Comparison of ENCODE assay signal across 11 cellular contexts in the genomic region with DNA sequence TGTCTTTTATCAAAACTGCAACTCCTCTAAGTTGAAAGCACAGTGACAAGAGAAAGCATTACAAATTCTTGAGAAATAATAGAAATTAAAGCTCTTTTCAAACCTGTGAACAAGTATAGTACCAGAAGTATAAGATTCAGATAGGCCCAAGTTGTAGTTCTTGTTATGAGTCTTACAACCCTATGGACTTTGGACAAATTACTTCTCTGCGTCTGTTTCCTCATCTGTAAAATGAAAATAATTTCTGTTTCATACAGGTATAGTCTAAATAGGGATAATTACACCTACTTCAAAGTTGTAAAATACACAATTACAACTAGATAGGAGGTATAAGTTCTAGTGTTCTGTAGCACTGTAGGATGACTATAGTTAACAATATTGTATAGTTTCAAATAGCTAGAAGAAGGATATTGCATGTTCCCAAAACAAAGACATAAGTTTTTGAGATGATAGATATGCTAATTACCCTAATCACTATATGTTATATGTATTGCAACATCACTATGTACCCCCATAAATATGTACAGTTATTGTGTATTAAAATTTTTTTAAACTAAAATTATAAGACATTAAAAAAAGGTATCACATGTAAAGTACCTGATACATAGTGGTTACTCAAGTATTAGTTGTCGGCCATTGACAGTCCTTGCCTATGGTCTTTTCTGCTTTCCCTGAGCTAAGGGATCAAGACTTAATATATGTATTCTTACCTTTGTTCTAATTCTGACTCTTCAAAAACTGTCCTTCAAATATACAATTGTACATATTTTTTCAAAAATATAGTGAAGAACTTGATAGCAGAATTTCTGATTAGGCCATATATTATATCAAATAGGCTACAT. TPM values are rescaled to one million over a fixed set of nuclear protein-coding genes. Genes with fewer than 3 reads are reported as not detected.
DNase-seq lines count a peak whose midpoint lies in the region; ATAC-seq and TF ChIP-seq lines count a peak whose summit lies in the region.
"Had no signal": no experiment of that assay in that cellular context is flagged by ENCODE, and none has a peak within 500 bp of the region (broad histone marks: within the 10 kb centered on the region; RNA-seq: fewer than 3 reads in every experiment).

No MANE protein-coding gene starts in this region.

- peaks cover 17% of the 10 kb centered on the region; the same call in 1 of the 2 replicates for H3K79me2 ChIP-seq in H9 (ENCODE audit: insufficient read depth, low read length)

- peaks cover 41 to 44% of the 10 kb centered on the region in 2 experiments for H3K4me1 Mint-ChIP-seq in H9
- H3K4me1 Mint-ChIP-seq in activated naive CD8-positive, alpha-beta T cell treated with anti-CD3 and anti-CD28 coated beads for 36 hours = peaks cover 43% of the 10 kb centered on the region

- intact Hi-C loops in mucosa of descending colon (cut with DNase I, micrococcal nuclease) = no loop called here

- no peak overlapping the region for H4K8ac ChIP-seq in H9 (replicated peaks; ENCODE audit: insufficient read length, low read depth, low read length)

- H3K56ac ChIP-seq in H9 (ENCODE audit: insufficient read length, low read depth, low read length) = no peak overlapping the region

- H3K27ac Mint-ChIP-seq in H9 = no peak overlapping the region
- H3K27ac Mint-ChIP-seq in activated naive CD8-positive, alpha-beta T cell treated with anti-CD3 and anti-CD28 coated beads for 36 hours = no peak overlapping the region

- H2BK120ac ChIP-seq in H9 (ENCODE audit: low read depth, low read length, poor library complexity, severe bottlenecking) = no peak overlapping the region

- H3K23ac ChIP-seq in H9 (ENCODE audit: insufficient read length, low read depth, low read length) = no peak overlapping the region

- H3K4me1 ChIP-seq in BLaER1 treated with 17β-estradiol and CSF1 and Interleukin-3, amounts not matched to agents 10 nM and 100 nM = peaks cover 13 to 61% (median 30%) of the 10 kb centered on the region in 10 experiments
- H3K4me1 ChIP-seq in H9 (ENCODE audit: insufficient read depth, low read length) (no peaks in the 10 kb centered on the region; the same call in 1 of the 2 replicates), mucosa of descending colon (ENCODE audit: low read depth) (peaks cover 23% of the 10 kb centered on the region)

- peaks cover 15 to 30% (median 23%) of the 10 kb centered on the region in 11 experiments; a peak in 21 of 22 replicates for H4K20me1 ChIP-seq in BLaER1 treated with 17β-estradiol and CSF1 and Interleukin-3, amounts not matched to agents 10 nM and 100 nM
- H4K20me1 ChIP-seq in H9 (ENCODE audit: control insufficient read depth, insufficient read depth, insufficient read length) = no peaks in the 10 kb centered on the region

- H3K4me2 ChIP-seq in BLaER1 treated with 17β-estradiol and CSF1 and Interleukin-3, amounts not matched to agents 10 nM and 100 nM = peak overlapping the region in 10 of 11 experiments; percentile 82 to 97 (median 92); a peak in 16 of 22 replicates
- no peak overlapping the region for H3K4me2 ChIP-seq in H9 (ENCODE audit: insufficient read depth, insufficient read length, low read length)

- ATAC-seq in mucosa of descending colon = peak; percentile 25
- ATAC-seq: stimulated activated effector memory CD8-positive, alpha-beta T cell treated with anti-CD3 and anti-CD28 coated beads, Interleukin-12 subunit alpha, Interleukin-12 subunit beta, amount 100 ng/mL, for 72 hours had no signal

- no peak overlapping the region for H2BK5ac ChIP-seq in H9 (ENCODE audit: insufficient read length, low read length)

- no CpG with 5 or more reads among the region's 2 CpGs for WGBS in H9 (ENCODE audit: extremely low coverage, insufficient read length, low lambda C conversion rate)

- TF ChIP-seq CTCF in H9 (conservative IDR thresholded peaks at IDR 0.05) (no peak), mucosa of descending colon (IDR thresholded peaks at IDR 0.05) (no peak)

- H2BK20ac ChIP-seq in H9 (ENCODE audit: low read depth, low read length, poor library complexity, severe bottlenecking) = no peak overlapping the region

- H2BK12ac ChIP-seq in H9 (ENCODE audit: insufficient read length, low read depth, low read length) = no peak overlapping the region

- H4K5ac ChIP-seq in H9 (ENCODE audit: insufficient read length, low read depth, low read length) = no peak overlapping the region

- H3K36me3 Mint-ChIP-seq in H9 (ENCODE audit: insufficient read depth in 1 of 3, low read depth in 3 of 3) = peaks cover 0 to 3% (median 0%) of the 10 kb centered on the region in 3 experiments; a peak in 2 of 7 replicates
- peaks cover 15% of the 10 kb centered on the region for H3K36me3 Mint-ChIP-seq in activated naive CD8-positive, alpha-beta T cell treated with anti-CD3 and anti-CD28 coated beads for 36 hours

- H3T11ph ChIP-seq in H9 (ENCODE audit: low read length) = no peak overlapping the region

- H3K4ac ChIP-seq in H9 (ENCODE audit: low read depth, low read length) = no peak overlapping the region

- no peaks in the 10 kb centered on the region for H3K9me3 ChIP-seq in BLaER1 treated with 17β-estradiol and CSF1 and Interleukin-3, amounts not matched to agents 10 nM and 100 nM (replicated peaks in 1 of 11)
- H3K9me3 ChIP-seq in H9 (ENCODE audit: control insufficient read depth, low read depth, low read length) (no peaks in the 10 kb centered on the region), mucosa of descending colon (no peaks in the 10 kb centered on the region)

- no peaks in the 10 kb centered on the region for H3K27me3 ChIP-seq in BLaER1 treated with 17β-estradiol and CSF1 and Interleukin-3, amounts not matched to agents 10 nM and 100 nM
- H3K27me3 ChIP-seq in H9 (ENCODE audit: insufficient read depth, low read length) = no peaks in the 10 kb centered on the region

- H3K79me1 ChIP-seq in H9 (ENCODE audit: insufficient read depth, low read depth, low read length, poor library complexity, severe bottlenecking) = no peaks in the 10 kb centered on the region

- no peak overlapping the region for H3K18ac ChIP-seq in H9 (ENCODE audit: insufficient read length, low read depth, low read length)

- no peak overlapping the region for H4K91ac ChIP-seq in H9 (ENCODE audit: insufficient read length, low read depth, low read length)

- H3K23me2 ChIP-seq in H9 (ENCODE audit: insufficient read length, low read depth, low read length, poor library complexity, severe bottlenecking) = peaks cover 7% of the 10 kb centered on the region

- peak overlapping the region in 2 of 11 experiments; percentile 91 to 98; a peak in 4 of 22 replicates for H3K9ac ChIP-seq in BLaER1 treated with 17β-estradiol and CSF1 and Interleukin-3, amounts not matched to agents 10 nM and 100 nM
- H3K9ac ChIP-seq in H9 (ENCODE audit: extremely low read depth, insufficient read length, low read length) = no peak overlapping the region

- DNase-seq in H9 = no peak
- no peak for DNase-seq in activated naive CD8-positive, alpha-beta T cell treated with anti-CD3 and anti-CD28 coated beads for 36 hours
- no peak for DNase-seq in mucosa of descending colon
- no peak for DNase-seq in globus pallidus (ENCODE audit: low spot score)
- no peak for DNase-seq in NCI-H2029 (lab: John Stamatoyannopoulos, UW)
- DNase-seq in SHP77 treated with DMSO at 0.1 percent for 48 hours (lab: John Stamatoyannopoulos, UW) = no peak
- no peak for DNase-seq in mesenteric fat pad (ENCODE audit: low spot score)
- DNase-seq: NCI-H1436 had no signal

- peak overlapping the region in 3 of 10 experiments; percentile 67 to 93 (median 81); a peak in 6 of 20 replicates for H3K4me3 ChIP-seq in BLaER1 treated with 17β-estradiol and CSF1 and Interleukin-3, amounts not matched to agents 10 nM and 100 nM
- no peak overlapping the region for H3K4me3 ChIP-seq in mucosa of descending colon

- H2AFZ ChIP-seq in H9 (ENCODE audit: low read length) = no peak overlapping the region

- peak overlapping the region; percentile 92 to 97 for H3K4me3 Mint-ChIP-seq in H9
- peak overlapping the region; percentile 55 for H3K4me3 Mint-ChIP-seq in activated naive CD8-positive, alpha-beta T cell treated with anti-CD3 and anti-CD28 coated beads for 36 hours

- H2BK15ac ChIP-seq in H9 (ENCODE audit: low read depth, low read length) = no peak overlapping the region

- H3K36me3 ChIP-seq in BLaER1 treated with 17β-estradiol and CSF1 and Interleukin-3, amounts not matched to agents 10 nM and 100 nM = no peaks in the 10 kb centered on the region
- H3K36me3 ChIP-seq in mucosa of descending colon (ENCODE audit: low read depth) = no peaks in the 10 kb centered on the region

- H3K9me3 Mint-ChIP-seq in H9 = no peaks in the 10 kb centered on the region
- no peaks in the 10 kb centered on the region for H3K9me3 Mint-ChIP-seq in activated naive CD8-positive, alpha-beta T cell treated with anti-CD3 and anti-CD28 coated beads for 36 hours
- H3K9me3 Mint-ChIP-seq: dendritic cell treated with granulocyte-macrophage colony-stimulating factor and Interleukin-4, amounts not matched to agents 40 ng/mL and 50 ng/mL, for 4 days; stimulated activated effector memory CD8-positive, alpha-beta T cell treated with anti-CD3 and anti-CD28 coated beads, Interleukin-12 subunit alpha, Interleukin-12 subunit beta, amount 100 ng/mL, for 72 hours had no signal

- no peak overlapping the region for H2AK5ac ChIP-seq in H9 (ENCODE audit: insufficient read length, low read length)

- no peak overlapping the region for H3K14ac ChIP-seq in H9 (ENCODE audit: insufficient read depth, low read length)

- H3K27ac ChIP-seq in BLaER1 treated with 17β-estradiol and CSF1 and Interleukin-3, amounts not matched to agents 10 nM and 100 nM = peak overlapping the region in 3 of 11 experiments; percentile 88 to 98 (median 98); a peak in 4 of 22 replicates
- no peak overlapping the region for H3K27ac ChIP-seq in H9 (ENCODE audit: insufficient read length, low read depth, low read length)

- no peaks in the 10 kb centered on the region for H3K27me3 Mint-ChIP-seq in H9 (ENCODE audit: low read depth)
- no peaks in the 10 kb centered on the region for H3K27me3 Mint-ChIP-seq in activated naive CD8-positive, alpha-beta T cell treated with anti-CD3 and anti-CD28 coated beads for 36 hours
- H3K27me3 Mint-ChIP-seq: dendritic cell treated with granulocyte-macrophage colony-stimulating factor and Interleukin-4, amounts not matched to agents 40 ng/mL and 50 ng/mL, for 4 days had no signal

RNA-seq across cellular contexts. Expression of a gene that starts 1.8 kb away (rescaled TPM):
- total RNA-seq in H9 (2021) (39.3 and 41.9 TPM in 2 replicates), mucosa of descending colon (100 to 1,000 TPM in 1 of 3 donors, 10 to 100 TPM in 2; 72.4 to 117 (median 90.1) TPM), mesenteric fat pad (35.0 TPM)
- total RNA-seq in activated naive CD8-positive, alpha-beta T cell treated with anti-CD3 and anti-CD28 coated beads for 36 hours = 1 to 10 TPM; 5.1 to 5.5 TPM
